In genomic region chr1:55215194-55216021, GRCh38 we compare ENCODE assay signal across 8 cellular contexts. TPM values are rescaled to one million over a fixed set of nuclear protein-coding genes. Genes with fewer than 3 reads are reported as not detected.
DNase-seq lines count a peak whose midpoint lies in the region; ATAC-seq and TF ChIP-seq lines count a peak whose summit lies in the region.

Gene USP24 (minus strand): TSS chr1:55215364. CDS start chr1:55215113, 251 bp downstream.

- H3K27me3 Mint-ChIP-seq in CD8-positive, alpha-beta memory T cell = no peaks in the 10 kb centered on the region
- peaks cover 7% of the 10 kb centered on the region for H3K27me3 Mint-ChIP-seq in endothelial cell (ENCODE audit: unreplicated experiment)

- H3K4me1 Mint-ChIP-seq in CD8-positive, alpha-beta memory T cell = peaks cover 62 to 73% (median 67%) of the 10 kb centered on the region in 3 donors
- peaks cover 58% of the 10 kb centered on the region for H3K4me1 Mint-ChIP-seq in endothelial cell (ENCODE audit: unreplicated experiment)

- CTCF ChIA-PET in CD8-positive, alpha-beta memory T cell (lab: Charles Lee) = no interaction called here

- POLR2A ChIA-PET in CD8-positive, alpha-beta memory T cell (lab: Charles Lee) = interaction anchor here (1.1 kb wide), 2 partner anchors 10 to 67 kb away, joined by 3 to 4 read pairs; no protein-coding TSS in a partner anchor

- peaks cover 62% of the 10 kb centered on the region for H3K4me1 ChIP-seq in CD8-positive, alpha-beta memory T cell (ENCODE audit: insufficient read depth, low read length)

- no peaks in the 10 kb centered on the region for H3K36me3 ChIP-seq in CD8-positive, alpha-beta memory T cell (ENCODE audit: insufficient read depth, low read length)

- H3K27ac ChIP-seq in CD8-positive, alpha-beta memory T cell (ENCODE audit: low read depth, low read length) = peak within 1 kb of the TSS; percentile 81

- no peak for TF ChIP-seq CTCF in endothelial cell (IDR thresholded peaks at IDR 0.05; ENCODE audit: unreplicated experiment)

- no peaks in the 10 kb centered on the region for H3K27me3 ChIP-seq in CD8-positive, alpha-beta memory T cell (ENCODE audit: insufficient read depth, low read length, poor library complexity, severe bottlenecking)

- no peaks in the 10 kb centered on the region for H3K9me3 Mint-ChIP-seq in CD8-positive, alpha-beta memory T cell
- no peaks in the 10 kb centered on the region for H3K9me3 Mint-ChIP-seq in endothelial cell (ENCODE audit: unreplicated experiment)

- ATAC-seq in GM19438 (IDR thresholded peaks at IDR 0.05; ENCODE audit: low read depth, unreplicated experiment) = peak; percentile 65
- peak; percentile 40 for ATAC-seq in HG03558 (IDR thresholded peaks at IDR 0.05; ENCODE audit: extremely low read depth, unreplicated experiment)

- H3K9me3 ChIP-seq in CD8-positive, alpha-beta memory T cell (ENCODE audit: low read length) = no peaks in the 10 kb centered on the region

- peaks cover 0 to 15% (median 0%) of the 10 kb centered on the region in 3 donors for H3K36me3 Mint-ChIP-seq in CD8-positive, alpha-beta memory T cell
- peaks cover 13% of the 10 kb centered on the region for H3K36me3 Mint-ChIP-seq in endothelial cell (ENCODE audit: low read depth, unreplicated experiment)

- H3K27ac Mint-ChIP-seq in CD8-positive, alpha-beta memory T cell = peak within 1 kb of the TSS; percentile 96 to 100 (median 97)
- peak within 1 kb of the TSS; percentile 88 for H3K27ac Mint-ChIP-seq in endothelial cell (ENCODE audit: unreplicated experiment)

- peak; percentile 75 to 89 (median 84) for DNase-seq in CD8-positive, alpha-beta memory T cell
- DNase-seq in NOMO-1 treated with dmso at 0.1 percent for 144 hours (lab: John Stamatoyannopoulos, UW; ENCODE audit: unreplicated experiment) (peak; percentile 53), endothelial cell (ENCODE audit: low spot score) (peak; percentile 75), midbrain (lab: John Stamatoyannopoulos, UW) (peak; percentile 82)
- peak; percentile 82 for DNase-seq in activated CD8-positive, alpha-beta memory T cell treated with anti-CD3 and anti-CD28 coated beads, Interleukin-2, amount 50 U/mL, for 4 hours
- DNase-seq in stimulated activated CD8-positive, alpha-beta memory T cell treated with anti-CD3 and anti-CD28 coated beads, Interleukin-2, amount 100 ng/mL, for 1 hour (ENCODE audit: low read depth in 2 of 2) = peak; percentile 59 to 66

- peak within 1 kb of the TSS; percentile 93 to 99 (median 97) for H3K4me3 Mint-ChIP-seq in CD8-positive, alpha-beta memory T cell
- H3K4me3 Mint-ChIP-seq in endothelial cell (ENCODE audit: unreplicated experiment) = peak within 1 kb of the TSS; percentile 96

- H3K4me3 ChIP-seq in CD8-positive, alpha-beta memory T cell (ENCODE audit: low read length) = peak within 1 kb of the TSS; percentile 59

RNA-seq across cellular contexts. Expression of gene USP24, which starts in this region (rescaled TPM):
- total RNA-seq in CD8-positive, alpha-beta memory T cell = 10 to 100 TPM; 51.5 to 51.6 TPM
- polyA plus RNA-seq in CD8-positive, alpha-beta memory T cell = 7.5 TPM
- 37.7 TPM for total RNA-seq in endothelial cell (ENCODE audit: unreplicated experiment)

Comparison
In these comparisons a context has a peak if more than half of its experiments do, and no peak if none do; other contexts are left out.
1. Peak in every context shown above with its lines: DNase-seq, ATAC-seq, H3K4me3 ChIP-seq and H3K27ac ChIP-seq.